Comparison of ENCODE assay signal across 18 cellular contexts in genomic region chr1:108357802-108358201, GRCh38.
"Had no signal": no experiment of that assay in that cellular context is flagged by ENCODE, and none has a peak within 500 bp of the region (broad histone marks: within the 10 kb centered on the region; RNA-seq: fewer than 3 reads in every experiment).

No MANE protein-coding gene starts in this region.

- H3K4me3 Mint-ChIP-seq: naive thymus-derived CD8-positive, alpha-beta T cell; neural crest cell had no signal

- DNase-seq: effector memory CD4-positive, alpha-beta T cell; foreskin fibroblast; glutamatergic neuron; islet precursor cell; mammary epithelial cell; mucosa of descending colon; naive thymus-derived CD8-positive, alpha-beta T cell; ovary; right cardiac atrium; small intestine; stimulated activated CD4-positive, alpha-beta T cell treated with anti-CD3 and anti-CD28 coated beads, Interleukin-12 subunit alpha, Interleukin-12 subunit beta, amount 100 ng/mL, for 4 hours; stimulated activated naive CD4-positive, alpha-beta T cell; stomach; substantia nigra; trophoblast cell had no signal

- ATAC-seq: gastroesophageal sphincter; left lobe of liver; mucosa of descending colon; naive thymus-derived CD8-positive, alpha-beta T cell; right cardiac atrium had no signal

- H3K27ac Mint-ChIP-seq: naive thymus-derived CD8-positive, alpha-beta T cell had no signal

- H3K4me1 Mint-ChIP-seq: naive thymus-derived CD8-positive, alpha-beta T cell; neural crest cell had no signal
